10 cellular contexts compared by ENCODE assay signal in genomic region chr15:92161039-92161670, GRCh38.
DNase-seq lines count a peak whose midpoint lies in the region; ATAC-seq and TF ChIP-seq lines count a peak whose summit lies in the region.
"Had no signal": no experiment of that assay in that cellular context is flagged by ENCODE, and none has a peak within 500 bp of the region (broad histone marks: within the 10 kb centered on the region; RNA-seq: fewer than 3 reads in every experiment).

No MANE protein-coding gene starts in this region.

- no peaks in the 10 kb centered on the region for H3K36me3 Mint-ChIP-seq in activated CD8-positive, alpha-beta T cell treated with anti-CD3 and anti-CD28 coated beads for 36 hours (ENCODE audit: low read depth)

- intact Hi-C loops in activated CD8-positive, alpha-beta T cell treated with anti-CD3 and anti-CD28 coated beads for 36 hours (cut with micrococcal nuclease) = no loop called here

- H3K27ac Mint-ChIP-seq in activated CD8-positive, alpha-beta T cell treated with anti-CD3 and anti-CD28 coated beads for 36 hours = no peak overlapping the region

- H3K27me3 Mint-ChIP-seq in activated CD8-positive, alpha-beta T cell treated with anti-CD3 and anti-CD28 coated beads for 36 hours = no peaks in the 10 kb centered on the region

- TF ChIP-seq CTCF in activated CD8-positive, alpha-beta T cell treated with anti-CD3 and anti-CD28 coated beads for 36 hours (IDR thresholded peaks at IDR 0.05) = no peak

- no peak for DNase-seq in activated CD8-positive, alpha-beta T cell treated with anti-CD3 and anti-CD28 coated beads for 36 hours
- no peak for DNase-seq in OCI-M1 (lab: John Stamatoyannopoulos, UW)
- no peak for DNase-seq in NCI-H526 (lab: John Stamatoyannopoulos, UW)
- no peak for DNase-seq in NK-92 treated with Interleukin-12 subunit alpha and Interleukin-12 subunit beta, amount 100 ng/mL, for 24 hours (lab: John Stamatoyannopoulos, UW)
- DNase-seq in dermis blood vessel endothelial cell = no peak
- DNase-seq: activated CD4-positive, alpha-beta T cell treated with anti-CD3 and anti-CD28 coated beads, Interleukin-2, amount 50 U/mL, for 1 hour; left cardiac atrium had no signal

- CTCF ChIA-PET in activated CD8-positive, alpha-beta T cell treated with anti-CD3 and anti-CD28 coated beads for 36 hours (lab: Charles Lee) = no interaction called here

- POLR2A ChIA-PET in activated CD8-positive, alpha-beta T cell treated with anti-CD3 and anti-CD28 coated beads for 36 hours (lab: Charles Lee) = no interaction called here

- H3K9me3 Mint-ChIP-seq in activated CD8-positive, alpha-beta T cell treated with anti-CD3 and anti-CD28 coated beads for 36 hours = no peaks in the 10 kb centered on the region

- ATAC-seq in GM18498 (IDR thresholded peaks at IDR 0.05; ENCODE audit: unreplicated experiment) = peak; percentile 92
- ATAC-seq in GM19467 (IDR thresholded peaks at IDR 0.05; ENCODE audit: unreplicated experiment) = peak; percentile 93
- ATAC-seq in HG03108 (IDR thresholded peaks at IDR 0.05; ENCODE audit: unreplicated experiment) = peak; percentile 89
- peak; percentile 69 for ATAC-seq in activated CD8-positive, alpha-beta T cell treated with anti-CD3 and anti-CD28 coated beads for 36 hours
- ATAC-seq: left cardiac atrium had no signal

- H3K4me3 Mint-ChIP-seq in activated CD8-positive, alpha-beta T cell treated with anti-CD3 and anti-CD28 coated beads for 36 hours = no peak overlapping the region

- H3K4me1 Mint-ChIP-seq in activated CD8-positive, alpha-beta T cell treated with anti-CD3 and anti-CD28 coated beads for 36 hours (ENCODE audit: low read depth) = peaks cover 25% of the 10 kb centered on the region
